ENCODE assay signal across 21 cellular contexts in the genomic region with DNA sequence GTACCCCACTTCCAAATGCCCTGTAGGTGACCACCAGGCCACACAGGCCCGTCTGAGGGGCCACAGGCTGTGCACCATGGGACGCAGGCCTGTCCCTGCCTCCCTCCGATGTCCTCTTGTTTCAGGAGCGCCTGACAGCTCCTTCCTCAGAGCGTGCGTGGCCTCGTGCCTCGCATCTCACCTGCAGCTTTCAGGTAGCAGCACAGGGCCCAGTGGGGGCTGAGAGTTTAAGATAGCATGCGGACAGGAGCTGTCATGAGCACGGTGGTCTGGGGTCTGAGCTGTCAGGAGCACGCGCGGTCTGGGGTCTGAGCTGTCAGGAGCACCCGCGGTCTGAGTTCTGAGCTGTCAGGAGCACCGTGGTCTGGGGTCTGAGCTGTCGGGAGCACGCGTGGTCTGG. TPM values are rescaled to one million over a fixed set of nuclear protein-coding genes. Genes with fewer than 3 reads are reported as not detected.
DNase-seq lines count a peak whose midpoint lies in the region; ATAC-seq, FAIRE-seq and TF ChIP-seq lines count a peak whose summit lies in the region.
"Had no signal": no experiment of that assay in that cellular context is flagged by ENCODE, and none has a peak within 500 bp of the region (broad histone marks: within the 10 kb centered on the region; RNA-seq: fewer than 3 reads in every experiment).

No MANE protein-coding gene starts in this region.

- DNase-seq in HFFc6 (no peak), H1 (ENCODE audit: low read depth in 1 of 2, low spot score in 2 of 2) (no peak), mesenchymal stem cell (no peak), DMS153 treated with DMSO at 0.1 percent for 48 hours (lab: John Stamatoyannopoulos, UW; ENCODE audit: unreplicated experiment) (no peak), GM03348 (ENCODE audit: low spot score) (no peak), dorsolateral prefrontal cortex (no peak)
- no peak for DNase-seq in stimulated activated naive B cell treated with anti-CD40 and anti-IgM and Interleukin-4, amounts not matched to agents 10 μg/mL and 1 μg/mL and 100 μg/mL, for 72 hours
- DNase-seq: ACHN; BE2C; C1 segment of cervical spinal cord; CD4-positive, CD25-positive, alpha-beta regulatory T cell; CD8-positive, alpha-beta memory T cell; COR-L47; DMS 273 treated with DMSO at 0.1 percent for 48 hours; GOT3; H9; KBM-7 had no signal

- H3K14ac ChIP-seq in H1 (ENCODE audit: insufficient read length): no peak overlapping the region
- no peak overlapping the region for H3K14ac ChIP-seq in mesenchymal stem cell (ENCODE audit: low read length in 2 of 2)

- no peak overlapping the region for H3K56ac ChIP-seq in H1 (replicated peaks; ENCODE audit: insufficient read length, low read depth, low read length)

- H3K79me2 ChIP-seq in H1 (ENCODE audit: control insufficient read depth in 1 of 2, insufficient read depth in 2 of 2, low read length in 2 of 2): no peaks in the 10 kb centered on the region

- H3K4me1 Mint-ChIP-seq in HFFc6 (ENCODE audit: low read depth): peaks cover 37% of the 10 kb centered on the region
- H3K4me1 Mint-ChIP-seq in stimulated activated naive B cell treated with anti-CD40 and anti-IgM and Interleukin-4, amounts not matched to agents 10 μg/mL and 1 μg/mL and 100 μg/mL, for 72 hours: peaks cover 0 to 8% of the 10 kb centered on the region in 2 donors
- H3K4me1 Mint-ChIP-seq: CD4-positive, CD25-positive, alpha-beta regulatory T cell; CD8-positive, alpha-beta memory T cell; H9 had no signal

- H3K18ac ChIP-seq in H1 (ENCODE audit: extremely low read depth, low read length) (no peak overlapping the region), mesenchymal stem cell (ENCODE audit: low read depth in 1 of 2, low read length in 2 of 2) (no peak overlapping the region)

- H4K8ac ChIP-seq in H1 (ENCODE audit: extremely low read depth, insufficient read depth, low read length) (peak overlapping the region; percentile 51; the same call in 1 of the 2 replicates), mesenchymal stem cell (ENCODE audit: low read length) (no peak overlapping the region)

- H3K36me3 ChIP-seq in H1 (ENCODE audit: control insufficient read depth in 2 of 4, insufficient read depth in 4 of 4, low read length in 3 of 4) (peaks cover 0 to 13% (median 3%) of the 10 kb centered on the region in 4 experiments; a peak in 5 of 8 replicates), mesenchymal stem cell (ENCODE audit: control insufficient read depth in 1 of 2, insufficient read depth in 2 of 2, low read depth in 1 of 2, low read length in 2 of 2) (peaks cover 58 to 88% of the 10 kb centered on the region in 2 experiments)
- H3K36me3 ChIP-seq: BE2C had no signal

- H3K4me3 Mint-ChIP-seq in HFFc6: no peak overlapping the region; the same call in 1 of the 2 replicates
- no peak overlapping the region for H3K4me3 Mint-ChIP-seq in stimulated activated naive B cell treated with anti-CD40 and anti-IgM and Interleukin-4, amounts not matched to agents 10 μg/mL and 1 μg/mL and 100 μg/mL, for 72 hours
- H3K4me3 Mint-ChIP-seq: CD4-positive, CD25-positive, alpha-beta regulatory T cell; CD8-positive, alpha-beta memory T cell; H9; IgD-negative memory B cell had no signal

- peaks cover 32% of the 10 kb centered on the region for H3K27me3 Mint-ChIP-seq in HFFc6 (ENCODE audit: insufficient read depth)
- H3K27me3 Mint-ChIP-seq in stimulated activated naive B cell treated with anti-CD40 and anti-IgM and Interleukin-4, amounts not matched to agents 10 μg/mL and 1 μg/mL and 100 μg/mL, for 72 hours: no peaks in the 10 kb centered on the region
- H3K27me3 Mint-ChIP-seq: CD4-positive, CD25-positive, alpha-beta regulatory T cell; CD8-positive, alpha-beta memory T cell; IgD-negative memory B cell had no signal

- no peak overlapping the region for H2BK20ac ChIP-seq in H1 (ENCODE audit: low read length)

- WGBS in H1 (ENCODE audit: extremely low coverage in 1 of 2, insufficient coverage in 1 of 2, insufficient read length in 1 of 2, insufficient replicate concordance in 2 of 2, low coverage in 1 of 2, low lambda C conversion rate in 2 of 2, missing lambda C conversion rate in 1 of 2), 2 experiments: 94% methylated on average over 19 of the region's 19 CpGs; no CpG with 5 or more reads in 1 of the 2 experiments
- WGBS in mesenchymal stem cell: 96% methylated on average over 19 of the region's 19 CpGs

- H3K4me3 ChIP-seq in H1 (ENCODE audit: extremely low read depth in 1 of 4, insufficient read depth in 2 of 4, low read depth in 3 of 4, low read length in 4 of 4): no peak overlapping the region
- H3K4me3 ChIP-seq in mesenchymal stem cell (ENCODE audit: insufficient read depth in 1 of 2, low read depth in 1 of 2, low read length in 2 of 2): no peak overlapping the region
- no peak overlapping the region for H3K4me3 ChIP-seq in dorsolateral prefrontal cortex

- FAIRE-seq in H1 (lab: Jason Lieb, UNC): no peak
- FAIRE-seq: A204.1, G401.6 had no signal

- no peaks in the 10 kb centered on the region for H3K23me2 ChIP-seq in H1 (ENCODE audit: low read depth, low read length)

- peaks cover 4% of the 10 kb centered on the region; the same call in 1 of the 2 replicates for H3K9me3 Mint-ChIP-seq in HFFc6
- H3K9me3 Mint-ChIP-seq in stimulated activated naive B cell treated with anti-CD40 and anti-IgM and Interleukin-4, amounts not matched to agents 10 μg/mL and 1 μg/mL and 100 μg/mL, for 72 hours: no peaks in the 10 kb centered on the region
- H3K9me3 Mint-ChIP-seq: CD4-positive, CD25-positive, alpha-beta regulatory T cell; CD8-positive, alpha-beta memory T cell; H9; IgD-negative memory B cell had no signal

- H3K79me1 ChIP-seq in H1 (ENCODE audit: low read depth, low read length): no peaks in the 10 kb centered on the region
- H3K79me1 ChIP-seq in mesenchymal stem cell (replicated peaks; ENCODE audit: low read length, poor library complexity, severe bottlenecking): peaks cover 21% of the 10 kb centered on the region

- H4K91ac ChIP-seq in H1 (replicated peaks; ENCODE audit: insufficient read length, low read length) (no peak overlapping the region), mesenchymal stem cell (ENCODE audit: low read length) (peak overlapping the region; percentile 6)

- H2AK5ac ChIP-seq in H1 (ENCODE audit: low read depth, low read length): no peak overlapping the region
- H2AK5ac ChIP-seq in mesenchymal stem cell (ENCODE audit: low read length, severe bottlenecking): no peak overlapping the region

- TF ChIP-seq POLR2A in H1 (IDR thresholded peaks at IDR 0.05; ENCODE audit: control extremely low read depth in 1 of 2, low read depth in 2 of 2, low read length in 2 of 2): no peak

- no peak for ATAC-seq in stimulated activated naive B cell treated with anti-CD40 and anti-IgM and Interleukin-4, amounts not matched to agents 10 μg/mL and 1 μg/mL and 100 μg/mL, for 72 hours (replicated peaks)

- H3K27me3 ChIP-seq in H1 (replicated peaks in 1 of 4; ENCODE audit: control insufficient read depth in 3 of 4, extremely low read depth in 1 of 4, insufficient read depth in 3 of 4, low read length in 3 of 4) (no peaks in the 10 kb centered on the region; a peak in 1 of 7 replicates), mesenchymal stem cell (ENCODE audit: control insufficient read depth in 1 of 2, insufficient read depth in 1 of 2, low read length in 2 of 2) (no peaks in the 10 kb centered on the region), dorsolateral prefrontal cortex (no peaks in the 10 kb centered on the region)
- H3K27me3 ChIP-seq: BE2C had no signal

- H3K27ac Mint-ChIP-seq in HFFc6: peak overlapping the region; percentile 67; the same call in 1 of the 2 replicates
- peak overlapping the region; percentile 88 for H3K27ac Mint-ChIP-seq in stimulated activated naive B cell treated with anti-CD40 and anti-IgM and Interleukin-4, amounts not matched to agents 10 μg/mL and 1 μg/mL and 100 μg/mL, for 72 hours
- H3K27ac Mint-ChIP-seq: CD8-positive, alpha-beta memory T cell; IgD-negative memory B cell had no signal

- peaks cover 32% of the 10 kb centered on the region for H3K36me3 Mint-ChIP-seq in HFFc6 (ENCODE audit: low read depth)
- peaks cover 68 to 70% of the 10 kb centered on the region in 2 donors for H3K36me3 Mint-ChIP-seq in stimulated activated naive B cell treated with anti-CD40 and anti-IgM and Interleukin-4, amounts not matched to agents 10 μg/mL and 1 μg/mL and 100 μg/mL, for 72 hours

- intact Hi-C loops in dorsolateral prefrontal cortex (cut with DNase I): loop anchor here in 1 of 2 donors (5.0 kb wide), 1 partner anchor 39 kb away; a partner anchor contains a TSS

- H3K23ac ChIP-seq in H1 (ENCODE audit: insufficient read length) (no peak overlapping the region), mesenchymal stem cell (ENCODE audit: low read length in 2 of 2) (no peak overlapping the region)

- H3K4ac ChIP-seq in H1 (replicated peaks; ENCODE audit: insufficient read length, low read depth, low read length) (no peak overlapping the region), mesenchymal stem cell (ENCODE audit: low read depth in 1 of 2, low read length in 2 of 2) (no peak overlapping the region)

- no peak for TF ChIP-seq RAD21 in H1 (IDR thresholded peaks at IDR 0.05 in 1 of 2, conservative IDR thresholded peaks at IDR 0.05 in 1 of 2; ENCODE audit: low read depth in 2 of 2, low read length in 2 of 2)

- H3K27ac ChIP-seq in H1 (ENCODE audit: low read depth, low read length) (no peak overlapping the region), mesenchymal stem cell (ENCODE audit: low read length, poor library complexity, severe bottlenecking) (no peak overlapping the region), dorsolateral prefrontal cortex (peak overlapping the region in 1 of 59 donors; percentile 24)
- H3K27ac ChIP-seq: HL-60 had no signal

- H2BK12ac ChIP-seq in H1 (ENCODE audit: low read depth, low read length) (no peak overlapping the region), mesenchymal stem cell (ENCODE audit: low read length in 2 of 2) (no peak overlapping the region)

- POLR2A ChIA-PET in H1 (lab: Charles Lee; ENCODE audit: partially characterized antibody): interaction anchor here (1.4 kb wide), 1 partner anchor 10 kb away, joined by 4 read pairs; no protein-coding TSS in a partner anchor

- no peaks in the 10 kb centered on the region for H4K20me1 ChIP-seq in H1 (replicated peaks in 1 of 2; ENCODE audit: control insufficient read depth in 1 of 2, insufficient read depth in 2 of 2, low read length in 2 of 2)

- no peak for TF ChIP-seq EP300 in H1 (IDR thresholded peaks at IDR 0.05; ENCODE audit: borderline replicate concordance in 1 of 2, low read depth in 2 of 2, low read length in 2 of 2)

- TF ChIP-seq CTCF in HFFc6 (IDR thresholded peaks at IDR 0.05) (no peak), H1 (IDR thresholded peaks at IDR 0.05; ENCODE audit: control extremely low read depth in 1 of 3, insufficient read depth in 1 of 3, low read depth in 1 of 3, low read length in 3 of 3) (no peak), dorsolateral prefrontal cortex (IDR thresholded peaks at IDR 0.05 in 54 of 56, conservative IDR thresholded peaks at IDR 0.05 in 2 of 56; ENCODE audit: low read depth in 1 of 56, partially characterized antibody in 56 of 56) (no peak)

- H3K4me1 ChIP-seq in H1 (replicated peaks in 1 of 4; ENCODE audit: control insufficient read depth in 3 of 4, insufficient read depth in 4 of 4, low read length in 3 of 4): no peaks in the 10 kb centered on the region
- H3K4me1 ChIP-seq in mesenchymal stem cell (ENCODE audit: control insufficient read depth, insufficient read depth, low read depth, low read length): peaks cover 31% of the 10 kb centered on the region

- no peaks in the 10 kb centered on the region for H3K9me3 ChIP-seq in H1 (ENCODE audit: insufficient read depth in 2 of 2, low read depth in 1 of 2, low read length in 1 of 2)
- no peaks in the 10 kb centered on the region for H3K9me3 ChIP-seq in mesenchymal stem cell (ENCODE audit: control insufficient read depth, low read length)
- H3K9me3 ChIP-seq: BE2C had no signal

- no peak overlapping the region for H4K5ac ChIP-seq in H1 (ENCODE audit: insufficient read length, low read depth, low read length)

- CTCF ChIA-PET in H1 (lab: Charles Lee; ENCODE audit: partially characterized antibody): interaction anchor here (1.0 to 2.1 kb wide), 4 partner anchors 18 to 123 kb away, joined by 3 to 8 read pairs (median 4); no protein-coding TSS in a partner anchor

- H2BK15ac ChIP-seq in H1 (ENCODE audit: low read length) (no peak overlapping the region), mesenchymal stem cell (ENCODE audit: low read depth, poor library complexity, severe bottlenecking) (no peak overlapping the region)

- H3K9ac ChIP-seq in H1 (replicated peaks in 1 of 4; ENCODE audit: extremely low read depth in 1 of 4, low read depth in 3 of 4, low read length in 3 of 4): no peak overlapping the region
- no peak overlapping the region for H3K9ac ChIP-seq in mesenchymal stem cell (ENCODE audit: low read length)

- H2BK5ac ChIP-seq in H1 (ENCODE audit: low read depth, low read length): no peak overlapping the region
- no peak overlapping the region for H2BK5ac ChIP-seq in mesenchymal stem cell (ENCODE audit: low read depth, low read length, poor library complexity, severe bottlenecking)

- H2BK120ac ChIP-seq in H1 (replicated peaks; ENCODE audit: low read depth, low read length) (no peak overlapping the region), mesenchymal stem cell (ENCODE audit: low read depth, low read length) (no peak overlapping the region)

- H3K4me2 ChIP-seq in H1 (ENCODE audit: insufficient read depth in 1 of 2, low read depth in 2 of 2, low read length in 2 of 2) (no peak overlapping the region), mesenchymal stem cell (ENCODE audit: low read length, poor library complexity, severe bottlenecking) (no peak overlapping the region)

- H2AFZ ChIP-seq in H1 (ENCODE audit: low read length) (no peak overlapping the region), mesenchymal stem cell (ENCODE audit: low read depth, low read length) (no peak overlapping the region)

RNA-seq across cellular contexts. Expression of a gene that starts 40.1 kb away (rescaled TPM):
- 100 to 1,000 TPM; 669 to 813 (median 715) TPM for total RNA-seq in HFFc6 (2021; fragmentation: NEBNext Ultra II Directional; extraction: Animal tissue kit (Norgen Biotek cat#: 25700))
- 18.4 and 18.6 TPM in 2 replicates for total RNA-seq in H1 (2021; fragmentation: NEBNext Ultra II Directional; extraction: Animal tissue kit (Norgen Biotek cat#: 25700))
- polyA plus RNA-seq in H1 (2011; rRNA removed): 31.0 and 37.3 TPM in 2 replicates
- polyA plus RNA-seq in H1 (2011; cell fraction: cytosol; rRNA removed): 33.1 TPM
- 60.3 TPM for polyA plus RNA-seq in H1 (2011; cell fraction: nucleus; rRNA removed)
- polyA plus RNA-seq in H1 (2012, experiment 1 of 2): 17.9 to 34.8 TPM (median 30.9 TPM) in 4 replicates
- polyA plus RNA-seq in H1 (2012, experiment 2 of 2): 18.3 TPM
- 11.4 TPM for polyA plus RNA-seq in H1 (2013, experiment 1 of 2)
- polyA plus RNA-seq in H1 (2013, experiment 2 of 2): 10.5 TPM
- 6.4 and 7.4 TPM in 2 replicates for polyA minus RNA-seq in H1 (2011; rRNA and poly(A)+ RNA removed)
- polyA minus RNA-seq in H1 (2011; cell fraction: cytosol; rRNA and poly(A)+ RNA removed): 11.8 TPM
- polyA minus RNA-seq in H1 (2011; cell fraction: nucleus; rRNA and poly(A)+ RNA removed): 13.8 TPM
- polyA plus RNA-seq in mesenchymal stem cell (2013, experiment 1 of 2): 126 TPM
- 127 TPM for polyA plus RNA-seq in mesenchymal stem cell (2013, experiment 2 of 2)
- total RNA-seq in dorsolateral prefrontal cortex: 10 to 100 TPM; 41.8 to 89.8 (median 62.7) TPM

Comparison
In these comparisons a context has a peak if more than half of its experiments do, and no peak if none do; other contexts are left out.
1. RNA of a gene that starts 40.1 kb away (total RNA-seq): 669 to 813 TPM in HFFc6; 41.8 to 89.8 TPM in dorsolateral prefrontal cortex and 18.4 to 18.6 TPM in H1; every median in the first group is over 4 times any median in the second.